ENCODE assay signal across 30 cellular contexts in the genomic region with DNA sequence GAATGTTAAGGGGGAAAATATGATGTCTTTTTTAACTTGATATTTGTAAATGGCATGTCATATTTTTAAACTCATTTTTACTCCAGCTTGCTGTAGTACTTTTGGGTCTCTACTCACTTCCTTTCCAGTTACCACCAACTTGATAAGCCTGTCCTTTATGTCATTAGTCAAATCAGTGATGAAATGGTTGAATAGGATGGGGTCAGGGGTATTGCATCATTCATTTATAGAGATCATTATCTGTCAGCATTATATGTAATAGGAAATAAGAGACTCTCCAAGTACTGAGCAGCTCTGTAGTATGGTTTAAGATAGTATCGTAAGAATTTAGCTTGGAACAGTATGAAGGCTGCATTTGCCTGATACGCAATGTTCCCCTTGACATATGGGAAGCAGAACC.
"Had no signal": no experiment of that assay in that cellular context is flagged by ENCODE, and none has a peak within 500 bp of the region (broad histone marks: within the 10 kb centered on the region; RNA-seq: fewer than 3 reads in every experiment).

No MANE protein-coding gene starts in this region.

- H3K36me3 ChIP-seq: left lung, lower lobe of right lung, pancreas, prostate gland, sigmoid colon, spleen, suprapubic skin, thoracic aorta, tibial artery, upper lobe of right lung had no signal

- H3K9me3 ChIP-seq: lower lobe of right lung, pancreas, prostate gland, sigmoid colon, suprapubic skin, thoracic aorta, tibial artery, upper lobe of right lung had no signal

- ATAC-seq: left colon; left lung; lower lobe of right lung; naive thymus-derived CD8-positive, alpha-beta T cell; pancreas; right cardiac atrium; stimulated activated effector memory CD8-positive, alpha-beta T cell treated with anti-CD3 and anti-CD28 coated beads, Interleukin-12 subunit alpha, Interleukin-12 subunit beta, amount 100 ng/mL, for 72 hours; upper lobe of right lung had no signal

- H3K27me3 Mint-ChIP-seq: naive thymus-derived CD8-positive, alpha-beta T cell; stimulated activated naive CD8-positive, alpha-beta T cell treated with anti-CD3 and anti-CD28 coated beads, Interleukin-15, Interleukin-2, amounts not matched to agents 100 ng/mL and 50 ng/mL, for 24 hours had no signal

- H3K36me3 Mint-ChIP-seq: immature natural killer cell; naive thymus-derived CD8-positive, alpha-beta T cell; stimulated activated effector memory CD8-positive, alpha-beta T cell treated with anti-CD3 and anti-CD28 coated beads, Interleukin-12 subunit alpha, Interleukin-12 subunit beta, amount 100 ng/mL, for 72 hours had no signal

- H3K4me1 ChIP-seq: left lung, lower lobe of right lung, pancreas, prostate gland, sigmoid colon, spleen, suprapubic skin, tibial artery, upper lobe of right lung had no signal

- FAIRE-seq: islet of Langerhans, kidney, pancreas, small intestine, urothelium cell line had no signal

- H3K27ac Mint-ChIP-seq: immature natural killer cell; naive thymus-derived CD8-positive, alpha-beta T cell; nephron; stimulated activated effector memory CD8-positive, alpha-beta T cell treated with anti-CD3 and anti-CD28 coated beads, Interleukin-12 subunit alpha, Interleukin-12 subunit beta, amount 100 ng/mL, for 72 hours; stimulated activated naive CD8-positive, alpha-beta T cell treated with anti-CD3 and anti-CD28 coated beads, Interleukin-15, Interleukin-2, amounts not matched to agents 100 ng/mL and 50 ng/mL, for 24 hours had no signal

- H3K4me3 ChIP-seq: left lung, lower lobe of right lung, pancreas, prostate gland, sigmoid colon, spleen, suprapubic skin, thoracic aorta, tibial artery, upper lobe of right lung had no signal

- H3K27ac ChIP-seq: left lung, lower lobe of right lung, pancreas, prostate gland, sigmoid colon, spleen, suprapubic skin, thoracic aorta, tibial artery, upper lobe of right lung had no signal

- H3K4me3 Mint-ChIP-seq: immature natural killer cell; naive thymus-derived CD8-positive, alpha-beta T cell; nephron; neural crest cell; stimulated activated effector memory CD8-positive, alpha-beta T cell treated with anti-CD3 and anti-CD28 coated beads, Interleukin-12 subunit alpha, Interleukin-12 subunit beta, amount 100 ng/mL, for 72 hours; stimulated activated naive CD8-positive, alpha-beta T cell treated with anti-CD3 and anti-CD28 coated beads, Interleukin-15, Interleukin-2, amounts not matched to agents 100 ng/mL and 50 ng/mL, for 24 hours had no signal

- H3K4me1 Mint-ChIP-seq: immature natural killer cell; naive thymus-derived CD8-positive, alpha-beta T cell; nephron; neural crest cell; stimulated activated effector memory CD8-positive, alpha-beta T cell treated with anti-CD3 and anti-CD28 coated beads, Interleukin-12 subunit alpha, Interleukin-12 subunit beta, amount 100 ng/mL, for 72 hours had no signal

- H3K27me3 ChIP-seq: left lung, pancreas, sigmoid colon, spleen, suprapubic skin, tibial artery, upper lobe of right lung had no signal

- DNase-seq: immature natural killer cell; kidney; left colon; left lung; lower lobe of right lung; mammary epithelial cell; mesenchymal stem cell; naive thymus-derived CD8-positive, alpha-beta T cell; nucleus accumbens; pancreas; posterior cingulate gyrus; retina; right cardiac atrium; sigmoid colon; small intestine; spleen; stimulated activated CD4-positive, alpha-beta T cell treated with anti-CD3 and anti-CD28 coated beads, Interleukin-4, amount 100 ng/mL, for 24 hours; stimulated activated naive CD4-positive, alpha-beta T cell; tibial artery; trophoblast cell; upper lobe of right lung had no signal
